In the genomic region with DNA sequence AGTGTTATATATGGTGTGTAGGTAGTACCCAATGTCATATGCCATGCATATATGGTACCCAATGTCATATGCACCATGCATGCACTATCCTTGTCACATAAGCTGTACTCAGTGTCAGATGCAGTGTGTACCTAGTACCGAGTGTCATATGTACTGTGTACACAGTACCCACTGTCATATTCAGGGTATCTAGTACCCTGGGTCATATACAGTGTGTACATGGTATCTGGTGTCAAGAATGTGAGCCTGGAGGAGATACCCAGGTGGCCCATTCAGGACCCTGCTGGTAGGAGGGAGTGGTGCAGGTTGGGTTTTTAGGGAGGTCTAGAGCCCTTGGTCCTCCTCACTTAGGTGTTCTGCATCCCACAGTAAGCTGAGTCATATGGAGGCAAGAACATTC, we compare ENCODE assay signal across 7 cellular contexts. TPM values are rescaled to one million over a fixed set of nuclear protein-coding genes. Genes with fewer than 3 reads are reported as not detected.
A peak's percentile ranks its signal among the peaks of the same experiment; 100 is the strongest.
DNase-seq lines count a peak whose midpoint lies in the region; ATAC-seq, FAIRE-seq and TF ChIP-seq lines count a peak whose summit lies in the region.

No MANE protein-coding gene starts in this region.

- peaks cover 17 to 69% (median 48%) of the 10 kb centered on the region in 4 donors for H3K4me1 Mint-ChIP-seq in naive thymus-derived CD8-positive, alpha-beta T cell

- intact Hi-C loops in breast epithelium (cut with DNase I; ENCODE audit: low total_unique reads) = no loop called here
- intact Hi-C loops in sigmoid colon (cut with DNase I) = no loop called here
- intact Hi-C loops in aorta (cut with DNase I) = no loop called here

- no peaks in the 10 kb centered on the region for H3K9me3 ChIP-seq in breast epithelium
- no peaks in the 10 kb centered on the region for H3K9me3 ChIP-seq in sigmoid colon
- H3K9me3 ChIP-seq in aorta (ENCODE audit: control insufficient read depth, low read length) = no peaks in the 10 kb centered on the region

- H3K27ac ChIP-seq in breast epithelium (no peak overlapping the region), sigmoid colon (peak overlapping the region in 2 of 4 donors; percentile 20 to 98), aorta (ENCODE audit: low read depth in 1 of 2, low read length in 2 of 2) (peak overlapping the region in 1 of 2 donors; percentile 1)

- peak overlapping the region in 9 of 10 donors; percentile 17 to 98 (median 94) for H3K27ac Mint-ChIP-seq in naive thymus-derived CD8-positive, alpha-beta T cell

- ATAC-seq in HG03342 (IDR thresholded peaks at IDR 0.05; ENCODE audit: unreplicated experiment) = peak; percentile 34
- ATAC-seq in naive thymus-derived CD8-positive, alpha-beta T cell = peak; percentile 10 to 32
- ATAC-seq in aorta (ENCODE audit: low FRiP score) = no peak

- H3K4me3 Mint-ChIP-seq in naive thymus-derived CD8-positive, alpha-beta T cell = peak overlapping the region; percentile 84 to 97 (median 94)

- H3K4me1 ChIP-seq in breast epithelium = peaks cover 0 to 13% of the 10 kb centered on the region in 2 donors
- H3K4me1 ChIP-seq in sigmoid colon = peaks cover 0 to 61% (median 52%) of the 10 kb centered on the region in 4 donors
- peaks cover 3% of the 10 kb centered on the region in 2 donors for H3K4me1 ChIP-seq in aorta (ENCODE audit: control insufficient read depth in 1 of 2, insufficient read depth in 2 of 2, low read length in 2 of 2)

- 76 to 90% methylated on average over 1 of the region's 1 CpG for WGBS in sigmoid colon, 2 donors
- WGBS in aorta, 2 donors = 89% methylated on average over 1 of the region's 1 CpG

- TF ChIP-seq POLR2A in GM12891 (IDR thresholded peaks at IDR 0.05; ENCODE audit: low read depth, low read length) (no peak), breast epithelium (IDR thresholded peaks at IDR 0.05) (no peak), sigmoid colon (IDR thresholded peaks at IDR 0.05) (no peak)

- DNase-seq in GM12891 (ENCODE audit: insufficient read length, low spot score) (peak; percentile 15), T-helper 2 cell (peak in 4 of 5 experiments; percentile 13 to 70 (median 16)), breast epithelium (ENCODE audit: low spot score in 2 of 2) (no peak), sigmoid colon (no peak), aorta (no peak)
- peak in 8 of 10 donors; percentile 16 to 48 (median 32) for DNase-seq in naive thymus-derived CD8-positive, alpha-beta T cell

- TF ChIP-seq CTCF in breast epithelium (IDR thresholded peaks at IDR 0.05) (peak in 1 of 3 donors; percentile 34), sigmoid colon (IDR thresholded peaks at IDR 0.05) (peak in 1 of 4 experiments; percentile 25)

- POLR2A ChIA-PET in naive thymus-derived CD8-positive, alpha-beta T cell (lab: Charles Lee) = interaction anchor here (0.8 kb wide), 1 partner anchor 13 kb away, joined by 3 read pairs; no protein-coding TSS in a partner anchor

- FAIRE-seq in GM12891 (lab: Jason Lieb, UNC) = no peak

- H3K9me3 Mint-ChIP-seq in naive thymus-derived CD8-positive, alpha-beta T cell = no peaks in the 10 kb centered on the region

- no peaks in the 10 kb centered on the region for H3K36me3 Mint-ChIP-seq in naive thymus-derived CD8-positive, alpha-beta T cell

- no peaks in the 10 kb centered on the region for H3K36me3 ChIP-seq in breast epithelium
- H3K36me3 ChIP-seq in sigmoid colon = no peaks in the 10 kb centered on the region
- H3K36me3 ChIP-seq in aorta (ENCODE audit: control insufficient read depth in 1 of 2, insufficient read depth in 2 of 2, low read length in 1 of 2) = no peaks in the 10 kb centered on the region

- no peaks in the 10 kb centered on the region for H3K27me3 Mint-ChIP-seq in naive thymus-derived CD8-positive, alpha-beta T cell

- TF ChIP-seq EP300 in sigmoid colon (IDR thresholded peaks at IDR 0.05) = no peak

- H3K4me3 ChIP-seq in breast epithelium (peak overlapping the region in 2 of 3 donors; percentile 81 to 91), sigmoid colon (peak overlapping the region in 2 of 4 donors; percentile 91 to 94), aorta (ENCODE audit: low read length in 2 of 2) (no peak overlapping the region)

- no peaks in the 10 kb centered on the region for H3K27me3 ChIP-seq in breast epithelium
- no peaks in the 10 kb centered on the region for H3K27me3 ChIP-seq in sigmoid colon
- H3K27me3 ChIP-seq in aorta (ENCODE audit: control insufficient read depth in 1 of 2, insufficient read depth in 2 of 2, low read length in 1 of 2) = no peaks in the 10 kb centered on the region

TF ChIP-seq in GM12891, 5 proteins besides CTCF, POLR2A, EP300 and RAD21:
- no peak for TF ChIP-seq TAF1 (IDR thresholded peaks at IDR 0.05; ENCODE audit: low read depth, low read length)
- no peak for TF ChIP-seq SPI1 (IDR thresholded peaks at IDR 0.05; ENCODE audit: low read depth, low read length)
- no peak for TF ChIP-seq POLR2AphosphoS5 (IDR thresholded peaks at IDR 0.05; ENCODE audit: low read depth, low read length)
- TF ChIP-seq POU2F2 (IDR thresholded peaks at IDR 0.05; ENCODE audit: low read depth, low read length) = no peak
- TF ChIP-seq PAX5 (IDR thresholded peaks at IDR 0.05; ENCODE audit: insufficient read depth, low read length, severe bottlenecking) = no peak

RNA-seq across cellular contexts. Expression of a gene that starts 1.8 kb away (rescaled TPM):
- 5.9 TPM for polyA plus RNA-seq in GM12891 (2012; ENCODE audit: low read depth, missing spikeins)
- total RNA-seq in breast epithelium = 10 to 100 TPM; 73.7 to 96.2 (median 83.7) TPM
- total RNA-seq in naive thymus-derived CD8-positive, alpha-beta T cell = 10 to 100 TPM; 63.9 to 71.1 TPM
- polyA plus RNA-seq in naive thymus-derived CD8-positive, alpha-beta T cell = 10 to 100 TPM; 29.8 to 41.0 (median 34.8) TPM
- total RNA-seq in sigmoid colon = 100 to 1,000 TPM; 112 to 138 (median 127) TPM
- polyA plus RNA-seq in sigmoid colon = 10 to 100 TPM; 21.5 to 27.0 (median 23.6) TPM
- total RNA-seq in aorta = 10 to 100 TPM; 74.3 to 79.7 TPM
- 10 to 100 TPM; 54.7 to 66.7 TPM for polyA plus RNA-seq in aorta

Comparison
In these comparisons a context has a peak if more than half of its experiments do, and no peak if none do; other contexts are left out.
1. DNase-seq: peak in GM12891 (single experiment), T-helper 2 cell (4 of 5) and naive thymus-derived CD8-positive, alpha-beta T cell (8 of 10); none in breast epithelium (0 of 2), sigmoid colon (single experiment) and aorta (0 of 2).
2. H3K4me3 ChIP-seq: peak in breast epithelium (2 of 3); none in aorta (0 of 2).